22 cellular contexts compared by ENCODE assay signal in the genomic region with DNA sequence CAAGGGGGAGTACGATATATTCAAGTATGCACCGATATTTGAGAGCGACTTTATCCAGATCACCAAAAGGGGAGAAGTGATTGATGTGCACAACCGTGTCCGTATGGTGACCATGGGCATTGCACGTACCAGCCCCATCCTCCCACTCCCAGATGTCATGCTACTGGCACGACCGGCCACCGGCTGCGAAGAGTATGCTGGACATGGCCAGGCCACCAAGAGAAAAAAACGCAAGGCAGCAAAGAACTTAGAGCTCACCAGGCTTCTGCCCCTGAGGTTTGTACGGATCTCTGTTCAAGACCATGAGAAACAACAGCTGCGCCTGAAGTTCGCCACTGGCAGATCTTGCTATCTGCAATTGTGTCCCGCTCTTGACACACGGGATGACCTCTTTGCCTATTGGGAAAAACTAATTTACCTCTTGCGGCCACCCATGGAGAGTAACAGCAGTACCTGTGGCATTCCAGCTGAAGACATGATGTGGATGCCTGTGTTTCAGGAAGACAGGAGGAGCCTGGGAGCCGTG.
"Had no signal": no experiment of that assay in that cellular context is flagged by ENCODE, and none has a peak within 500 bp of the region (broad histone marks: within the 10 kb centered on the region; RNA-seq: fewer than 3 reads in every experiment).

No MANE protein-coding gene starts in this region.

- H3K27ac ChIP-seq: left lung, lower lobe of right lung, ovary, right atrium auricular region, right lobe of liver, skin epidermis, tibial nerve, uterus had no signal

- H3K4me1 ChIP-seq: uterus had no signal

- H3K4me3 ChIP-seq: left lung, lower lobe of right lung, mucosa of descending colon, ovary, right atrium auricular region, right lobe of liver, skin epidermis, tibial nerve, uterus had no signal

- FAIRE-seq: kidney had no signal

- H3K9me3 ChIP-seq: left lung, lower lobe of right lung, mucosa of descending colon, ovary, right atrium auricular region, right lobe of liver, tibial nerve, uterus had no signal

- H3K27me3 ChIP-seq: left lung, ovary, right atrium auricular region, right lobe of liver, tibial nerve, uterus had no signal

- H3K36me3 ChIP-seq: ovary, uterus had no signal

- DNase-seq: hippocampal formation; kidney; left colon; left lung; lower lobe of right lung; mammary epithelial cell; mesenchymal stem cell; mucosa of descending colon; naive thymus-derived CD8-positive, alpha-beta T cell; nucleus accumbens; ovary; right lobe of liver; stimulated activated CD4-positive, alpha-beta T cell treated with anti-CD3 and anti-CD28 coated beads, Interleukin-12 subunit alpha, Interleukin-12 subunit beta, amount 100 ng/mL, for 4 hours; stimulated activated CD4-positive, alpha-beta T cell treated with anti-CD3 and anti-CD28 coated beads, Interleukin-15, amount 100 ng/mL, for 24 hours; stimulated activated CD4-positive, alpha-beta T cell treated with anti-CD3 and anti-CD28 coated beads, Interleukin-2, amount 100 ng/mL, for 24 hours; stimulated activated CD4-positive, alpha-beta T cell treated with anti-CD3 and anti-CD28 coated beads, Interleukin-4, amount 100 ng/mL, for 1 hour; stimulated activated naive B cell treated with anti-CD40 and anti-IgM and Interleukin-4, amounts not matched to agents 10 μg/mL and 1 μg/mL and 100 μg/mL, for 72 hours; substantia nigra; uterus had no signal
